17 cellular contexts compared by ENCODE assay signal in genomic region chr11:83118814-83119213, GRCh38. TPM values are rescaled to one million over a fixed set of nuclear protein-coding genes. Genes with fewer than 3 reads are reported as not detected.
DNase-seq lines count a peak whose midpoint lies in the region; ATAC-seq, FAIRE-seq and TF ChIP-seq lines count a peak whose summit lies in the region.
"Had no signal": no experiment of that assay in that cellular context is flagged by ENCODE, and none has a peak within 500 bp of the region (broad histone marks: within the 10 kb centered on the region; RNA-seq: fewer than 3 reads in every experiment).

No MANE protein-coding gene starts in this region.

- no peak for ATAC-seq in T-cell (replicated peaks in 1 of 4)
- ATAC-seq: left ventricle myocardium superior had no signal

- H3K4me3 ChIP-seq in DOHH2 (ENCODE audit: low read length) (no peak overlapping the region), prostate gland (no peak overlapping the region), SK-N-SH (ENCODE audit: low read depth in 2 of 2, low read length in 1 of 2) (no peak overlapping the region)
- H3K4me3 ChIP-seq: BLaER1 treated with 17β-estradiol and CSF1 and Interleukin-3, amounts not matched to agents 10 nM and 100 nM; cardiac muscle cell; SJCRH30; testis had no signal

- no peak for TF ChIP-seq RAD21 in SK-N-SH (IDR thresholded peaks at IDR 0.05; ENCODE audit: low read length)

- no peaks in the 10 kb centered on the region for H3K27me3 Mint-ChIP-seq in T-cell

- DNase-seq in T-cell (no peak), fibroblast of peridontal ligament (ENCODE audit: extremely low read depth) (peak; percentile 77), prostate gland (ENCODE audit: low spot score) (no peak), D721Med (ENCODE audit: insufficient read length, low spot score) (no peak), SK-N-SH (no peak), G401 (ENCODE audit: low spot score) (no peak)
- DNase-seq: DND-41; effector memory CD4-positive, alpha-beta T cell; foreskin fibroblast; left ventricle myocardium superior; NCI-H187; retina; SJCRH30; testis had no signal

- peaks cover 2% of the 10 kb centered on the region for H3K36me3 Mint-ChIP-seq in T-cell

- H3K27ac Mint-ChIP-seq in T-cell = peak overlapping the region; percentile 97

- H3K36me3 ChIP-seq in DOHH2 (ENCODE audit: control insufficient read depth, low read length) (no peaks in the 10 kb centered on the region), prostate gland (no peaks in the 10 kb centered on the region), SK-N-SH (replicated peaks in 1 of 2; ENCODE audit: control insufficient read depth in 1 of 2, insufficient read depth in 2 of 2, low read length in 1 of 2) (no peaks in the 10 kb centered on the region)
- H3K36me3 ChIP-seq: BLaER1 treated with 17β-estradiol and CSF1 and Interleukin-3, amounts not matched to agents 10 nM and 100 nM; cardiac muscle cell; SJCRH30 had no signal

- POLR2A ChIA-PET in T-cell (lab: Charles Lee) (no interaction called here), SK-N-SH (lab: Yijun Ruan, JAX) (no interaction called here)

- H3K4me2 ChIP-seq in DOHH2 (ENCODE audit: low read length) (peak overlapping the region; percentile 22; the same call in 1 of the 2 replicates), SK-N-SH (no peak overlapping the region)

- H3K4me3 Mint-ChIP-seq in T-cell = peak overlapping the region in 1 of 3 donors; percentile 87

- in situ Hi-C loops in G401 (cut with HindIII; ENCODE audit: low sequenced_read_pairs) = no loop called here

- no peaks in the 10 kb centered on the region for H3K9me3 Mint-ChIP-seq in T-cell

- H3K4me1 Mint-ChIP-seq in T-cell = peaks cover 72 to 74% (median 72%) of the 10 kb centered on the region in 3 donors

- H3K4me1 ChIP-seq in DOHH2 (ENCODE audit: control insufficient read depth, low read length) (peaks cover 62% of the 10 kb centered on the region), prostate gland (replicated peaks) (no peaks in the 10 kb centered on the region), SK-N-SH (ENCODE audit: control insufficient read depth in 1 of 2, insufficient read depth in 2 of 2, low read depth in 1 of 2, low read length in 1 of 2) (no peaks in the 10 kb centered on the region)
- H3K4me1 ChIP-seq: SJCRH30 had no signal

- no peak overlapping the region for H2AFZ ChIP-seq in SK-N-SH (ENCODE audit: low read depth)

- FAIRE-seq in D721Med (lab: Jason Lieb, UNC) = no peak

- intact Hi-C loops in prostate gland (cut with DNase I) = no loop called here

- no peaks in the 10 kb centered on the region for H3K9me2 ChIP-seq in DOHH2 (replicated peaks; ENCODE audit: control insufficient read depth, low read length)
- no peaks in the 10 kb centered on the region for H3K9me2 ChIP-seq in SK-N-SH

- H3K79me2 ChIP-seq in DOHH2 (ENCODE audit: control insufficient read depth, low read length) (no peaks in the 10 kb centered on the region), SK-N-SH (ENCODE audit: insufficient read depth) (no peaks in the 10 kb centered on the region)

- H3K9ac ChIP-seq in SK-N-SH = no peak overlapping the region
- H3K9ac ChIP-seq: BLaER1 treated with 17β-estradiol and CSF1 and Interleukin-3, amounts not matched to agents 10 nM and 100 nM had no signal

- H3F3A ChIP-seq in DOHH2 (ENCODE audit: control insufficient read depth, insufficient read depth) = peaks cover 5% of the 10 kb centered on the region; the same call in 1 of the 2 replicates
- H3F3A ChIP-seq in SK-N-SH (replicated peaks; ENCODE audit: insufficient read depth) = no peaks in the 10 kb centered on the region

- CTCF ChIA-PET in T-cell (lab: Charles Lee) (interaction anchor here (0.7 to 1.4 kb wide), 3 partner anchors 30 to 251 kb away, joined by 3 read pairs; no protein-coding TSS in a partner anchor), SK-N-SH (lab: Yijun Ruan, JAX) (no interaction called here)

- no peaks in the 10 kb centered on the region for H4K20me1 ChIP-seq in DOHH2 (ENCODE audit: control insufficient read depth, insufficient read depth, low read depth, low read length)
- H4K20me1 ChIP-seq in SK-N-SH (ENCODE audit: insufficient read depth) = no peaks in the 10 kb centered on the region
- H4K20me1 ChIP-seq: BLaER1 treated with 17β-estradiol and CSF1 and Interleukin-3, amounts not matched to agents 10 nM and 100 nM had no signal

- H3K9me3 ChIP-seq in DOHH2 (ENCODE audit: control insufficient read depth, insufficient read depth, low read length) = no peaks in the 10 kb centered on the region
- H3K9me3 ChIP-seq in prostate gland = no peaks in the 10 kb centered on the region
- no peaks in the 10 kb centered on the region for H3K9me3 ChIP-seq in SK-N-SH
- H3K9me3 ChIP-seq: BLaER1 treated with 17β-estradiol and CSF1 and Interleukin-3, amounts not matched to agents 10 nM and 100 nM; SJCRH30; testis had no signal

- no peak for TF ChIP-seq POLR2A in prostate gland (IDR thresholded peaks at IDR 0.05)

- H3K27ac ChIP-seq in DOHH2 (ENCODE audit: low read depth, low read length) = no peak overlapping the region
- H3K27ac ChIP-seq in prostate gland = peak overlapping the region; percentile 25 to 44
- H3K27ac ChIP-seq in SK-N-SH (ENCODE audit: low read depth in 2 of 2, low read length in 1 of 2) = no peak overlapping the region
- H3K27ac ChIP-seq: BLaER1 treated with 17β-estradiol and CSF1 and Interleukin-3, amounts not matched to agents 10 nM and 100 nM; cardiac muscle cell; SJCRH30 had no signal

- no peak for TF ChIP-seq CTCF in DOHH2 (IDR thresholded peaks at IDR 0.05; ENCODE audit: low read depth, low read length, poor library complexity, severe bottlenecking)
- no peak for TF ChIP-seq CTCF in prostate gland (IDR thresholded peaks at IDR 0.05)
- TF ChIP-seq CTCF in D721Med (IDR thresholded peaks at IDR 0.05; ENCODE audit: insufficient read depth, missing control alignments) = no peak
- TF ChIP-seq CTCF in SK-N-SH (IDR thresholded peaks at IDR 0.05) = no peak

- H3K27me3 ChIP-seq in DOHH2 (ENCODE audit: control insufficient read depth, low read length) = no peaks in the 10 kb centered on the region
- H3K27me3 ChIP-seq in prostate gland (replicated peaks; ENCODE audit: insufficient read depth) = no peaks in the 10 kb centered on the region
- no peaks in the 10 kb centered on the region for H3K27me3 ChIP-seq in SK-N-SH (ENCODE audit: insufficient read depth)
- H3K27me3 ChIP-seq: BLaER1 treated with 17β-estradiol and CSF1 and Interleukin-3, amounts not matched to agents 10 nM and 100 nM; cardiac muscle cell; SJCRH30; testis had no signal

- TF ChIP-seq EP300 in SK-N-SH (IDR thresholded peaks at IDR 0.05; ENCODE audit: borderline replicate concordance in 1 of 2, low read depth in 1 of 2, low read length in 1 of 2) = no peak

TF ChIP-seq in SK-N-SH, 30 proteins besides CTCF, POLR2A, EP300 and RAD21 (continues in another document):
- TF ChIP-seq ELF1 (IDR thresholded peaks at IDR 0.05) (no peak), USF1 (IDR thresholded peaks at IDR 0.05; ENCODE audit: borderline replicate concordance, low read depth) (no peak), MEF2A (IDR thresholded peaks at IDR 0.05; ENCODE audit: borderline replicate concordance, low read depth) (no peak), GABPA (IDR thresholded peaks at IDR 0.05; ENCODE audit: low read depth) (no peak), NRF1 (IDR thresholded peaks at IDR 0.05; ENCODE audit: low read depth, low read length) (no peak), ZBTB33 (IDR thresholded peaks at IDR 0.05; ENCODE audit: borderline replicate concordance, low read depth) (no peak), YY1 (IDR thresholded peaks at IDR 0.05; ENCODE audit: low read depth) (no peak), RFX5 (IDR thresholded peaks at IDR 0.05; ENCODE audit: low read length) (no peak), TCF12 (IDR thresholded peaks at IDR 0.05) (no peak), PBX3 (IDR thresholded peaks at IDR 0.05) (no peak)

RNA-seq across cellular contexts. Expression of gene PCF11, which starts 38.1 kb away (rescaled TPM):
- total RNA-seq in T-cell (100 to 1,000 TPM; 130 to 164 (median 151) TPM), prostate gland (10 to 100 TPM; 64.1 to 75.2 TPM)
- 22.4 and 35.3 TPM in 2 replicates for polyA plus RNA-seq in SK-N-SH (2012; rRNA removed)
- polyA plus RNA-seq in SK-N-SH (2012; cell fraction: cytosol; rRNA removed) = 16.5 and 17.5 TPM in 2 replicates
- 112 and 139 TPM in 2 replicates for polyA plus RNA-seq in SK-N-SH (2012; cell fraction: nucleus; rRNA removed)
- total RNA-seq in G401 (2014; rRNA removed; shearing (Covaris generic)) = 10.8 and 22.3 TPM in 2 replicates

RNA-seq across cellular contexts. Expression of gene RAB30, which starts 47.1 kb away (rescaled TPM):
- 10 to 100 TPM; 18.6 to 44.5 (median 20.1) TPM for total RNA-seq in T-cell
- total RNA-seq in prostate gland = 10 to 100 TPM; 13.3 to 15.9 TPM
- polyA plus RNA-seq in SK-N-SH (2012; rRNA removed) = 3.3 and 4.5 TPM in 2 replicates
- 3.3 and 4.4 TPM in 2 replicates for polyA plus RNA-seq in SK-N-SH (2012; cell fraction: cytosol; rRNA removed)
- 1.8 and 3.7 TPM in 2 replicates for polyA plus RNA-seq in SK-N-SH (2012; cell fraction: nucleus; rRNA removed)
- total RNA-seq in G401 (2014; rRNA removed; shearing (Covaris generic)) = 2.2 and 3.7 TPM in 2 replicates

Comparison
In these comparisons a context has a peak if more than half of its experiments do, and no peak if none do; other contexts are left out.
1. H3K27ac ChIP-seq: peak in prostate gland (2 of 2); none in DOHH2 (single experiment) and SK-N-SH (0 of 2).